8 cellular contexts compared by ENCODE assay signal in the genomic region with DNA sequence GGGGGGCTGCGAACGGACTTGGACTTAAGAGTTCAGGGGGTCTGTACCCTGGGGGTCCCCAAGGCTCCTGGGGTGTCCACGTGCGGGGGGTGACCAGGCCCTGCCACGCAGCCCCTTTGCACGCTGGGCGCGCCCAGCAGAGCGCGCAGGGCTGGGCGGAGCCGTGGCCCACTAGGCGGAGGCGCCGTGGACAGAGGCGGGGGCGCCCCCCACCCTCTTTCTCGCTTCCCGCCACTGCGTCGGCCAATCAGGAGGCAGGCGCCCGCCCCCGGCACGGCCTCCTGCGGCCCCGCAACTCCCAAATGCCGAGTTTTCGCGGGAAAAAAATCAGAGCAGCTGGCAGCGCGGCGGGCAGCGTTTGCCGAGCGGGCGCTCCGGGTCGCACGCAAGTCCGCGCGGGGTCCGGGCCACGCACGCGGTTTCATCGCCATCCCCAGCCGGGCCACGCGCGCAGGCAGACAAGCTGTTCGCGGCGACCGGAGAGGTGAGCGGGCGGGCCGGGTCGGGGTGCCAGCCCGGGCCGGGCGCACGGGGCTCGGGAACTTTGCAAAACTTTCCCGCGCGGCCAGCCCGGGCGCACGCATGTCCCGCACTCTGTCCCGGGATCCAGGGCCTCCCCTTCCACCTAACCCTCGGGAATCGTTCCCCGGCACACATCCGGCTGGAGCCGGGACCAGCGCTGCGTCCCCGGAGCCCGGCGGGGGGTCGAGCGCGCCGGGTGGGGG. TPM values are rescaled to one million over a fixed set of nuclear protein-coding genes. Genes with fewer than 3 reads are reported as not detected.
A peak's percentile ranks its signal among the peaks of the same experiment; 100 is the strongest.
DNase-seq lines count a peak whose midpoint lies in the region; ATAC-seq and TF ChIP-seq lines count a peak whose summit lies in the region.

A gene (plus strand): TSS at position 330 of the 725 bp plus-strand sequence. CDS start 1,385 bp downstream, outside the sequence.

- DNase-seq in G401 (ENCODE audit: low spot score) (no peak), HAP-1 (ENCODE audit: low spot score in 2 of 2) (peak; percentile 69 to 88), NCI-H2196 treated with DMSO at 0.1 percent for 48 hours (lab: John Stamatoyannopoulos, UW; ENCODE audit: unreplicated experiment) (peak; percentile 54), foreskin fibroblast (peak in 1 of 2 donors; percentile 44), gastrocnemius medialis (no peak), LoVo (ENCODE audit: low spot score) (no peak), left lobe of liver (ENCODE audit: low spot score) (no peak)

- in situ Hi-C loops in G401 (cut with HindIII; ENCODE audit: low sequenced_read_pairs) (no loop called here), HAP-1 (cut with MboI; ENCODE audit: low sequenced_read_pairs) (no loop called here), gastrocnemius medialis (cut with MboI; ENCODE audit: low sequenced_read_pairs in 4 of 4) (no loop called here)

- CTCF ChIA-PET in activated CD8-positive, alpha-beta memory T cell treated with anti-CD3 and anti-CD28 coated beads for 36 hours (lab: Charles Lee): interaction anchor here (1.5 kb wide), 1 partner anchor 37 kb away, joined by 3 read pairs; no protein-coding TSS in a partner anchor

- H3K9me3 ChIP-seq in HAP-1 (no peaks in the 10 kb centered on the region), gastrocnemius medialis (no peaks in the 10 kb centered on the region)

- TF ChIP-seq CTCF in foreskin fibroblast (IDR thresholded peaks at IDR 0.05; ENCODE audit: low read depth, low read length) (no peak), gastrocnemius medialis (IDR thresholded peaks at IDR 0.05 in 4 of 5, conservative IDR thresholded peaks at IDR 0.05 in 1 of 5) (no peak)

- H3K4me3 ChIP-seq in HAP-1 (peak within 1 kb of the TSS; percentile 64), foreskin fibroblast (ENCODE audit: low read depth in 1 of 2, low read length in 2 of 2) (peak within 1 kb of the TSS; percentile 56 to 63), gastrocnemius medialis (peak within 1 kb of the TSS; percentile 60 to 80 (median 66))

- no peaks in the 10 kb centered on the region for H3K27me3 ChIP-seq in HAP-1 (ENCODE audit: low read depth)
- no peaks in the 10 kb centered on the region for H3K27me3 ChIP-seq in gastrocnemius medialis

- POLR2A ChIA-PET in activated CD8-positive, alpha-beta memory T cell treated with anti-CD3 and anti-CD28 coated beads for 36 hours (lab: Charles Lee): no interaction called here

- intact Hi-C loops in gastrocnemius medialis (cut with DNase I; ENCODE audit: low total_unique reads): no loop called here

- peak within 1 kb of the TSS; percentile 26 to 68 (median 63) for H3K27ac ChIP-seq in gastrocnemius medialis

- H3K4me1 ChIP-seq in HAP-1: peaks cover 18% of the 10 kb centered on the region
- peaks cover 18 to 20% of the 10 kb centered on the region in 2 donors for H3K4me1 ChIP-seq in gastrocnemius medialis

- H3K36me3 ChIP-seq in HAP-1 (replicated peaks) (peaks cover 35% of the 10 kb centered on the region), gastrocnemius medialis (no peaks in the 10 kb centered on the region)

- no peak for TF ChIP-seq POLR2A in gastrocnemius medialis (IDR thresholded peaks at IDR 0.05)

- ATAC-seq in gastrocnemius medialis (no peak), left lobe of liver (no peak)

RNA-seq across cellular contexts. Expression of the gene that starts here (rescaled TPM):
- total RNA-seq in G401 (2014; rRNA removed; shearing (Covaris generic)): 88.6 and 112 TPM in 2 replicates
- 100 to 1,000 TPM; 228 to 239 TPM for total RNA-seq in activated CD8-positive, alpha-beta memory T cell treated with anti-CD3 and anti-CD28 coated beads for 36 hours
- total RNA-seq in gastrocnemius medialis (under 1 TPM in 3 of 4 donors, not detected in 1; 0.12 to 0.72 (median 0.69) TPM), left lobe of liver (0.45 TPM)

Comparison
In these comparisons a context has a peak if more than half of its experiments do, and no peak if none do; other contexts are left out.
1. RNA of the gene that starts here (total RNA-seq): 228 to 239 TPM in activated CD8-positive, alpha-beta memory T cell treated with anti-CD3 and anti-CD28 coated beads for 36 hours and 88.6 to 112 TPM in G401; 0.12 to 0.72 TPM in gastrocnemius medialis and 0.45 TPM in left lobe of liver (single experiment); every median in the first group is over 10 times any median in the second.
2. DNase-seq: peak in HAP-1 (2 of 2) and NCI-H2196 treated with DMSO at 0.1 percent for 48 hours (single experiment); none in G401 (single experiment), gastrocnemius medialis (0 of 2), LoVo (single experiment) and left lobe of liver (single experiment).
3. Peak in every context shown above with its lines, with median percentiles within 50 percentile points of each other: H3K4me3 ChIP-seq.